ENCODE assay signal across 12 cellular contexts in genomic region chr2:183063083-183063482, GRCh38. TPM values are rescaled to one million over a fixed set of nuclear protein-coding genes. Genes with fewer than 3 reads are reported as not detected.
DNase-seq lines count a peak whose midpoint lies in the region; ATAC-seq and TF ChIP-seq lines count a peak whose summit lies in the region.
"Had no signal": no experiment of that assay in that cellular context is flagged by ENCODE, and none has a peak within 500 bp of the region (broad histone marks: within the 10 kb centered on the region; RNA-seq: fewer than 3 reads in every experiment).

No MANE protein-coding gene starts in this region.

- H3K79me2 ChIP-seq in fibroblast of lung (ENCODE audit: control insufficient read depth, insufficient read depth, low read length), result no peaks in the 10 kb centered on the region

- DNase-seq in M059J (ENCODE audit: low read depth) (peak; percentile 69), fibroblast of lung (ENCODE audit: low read depth in 2 of 2) (peak; percentile 73 to 81), NCI-H1092 (lab: John Stamatoyannopoulos, UW) (no peak), NCI-H1417 treated with DMSO at 0.1 percent for 48 hours (lab: John Stamatoyannopoulos, UW) (no peak), HPDE6-E6E7 (ENCODE audit: extremely low spot score) (no peak)
- DNase-seq in activated naive CD4-positive, alpha-beta T cell treated with Interleukin-2 at 50 U/mL for 16 hours, result no peak
- DNase-seq: activated CD4-positive, alpha-beta memory T cell treated with anti-CD3 and anti-CD28 coated beads for 36 hours; body of pancreas; Right ventricle myocardium superior had no signal

- H2AFZ ChIP-seq in fibroblast of lung (ENCODE audit: low read length), result no peak overlapping the region

- no peak for TF ChIP-seq CTCF in fibroblast of lung (conservative IDR thresholded peaks at IDR 0.05 in 1 of 2, IDR thresholded peaks at IDR 0.05 in 1 of 2; ENCODE audit: low read depth in 1 of 2, low read length in 2 of 2)

- peak; percentile 89 for ATAC-seq in GM21360 (IDR thresholded peaks at IDR 0.05; ENCODE audit: unreplicated experiment)
- ATAC-seq: body of pancreas had no signal

- H3K9me3 ChIP-seq in BLaER1 (no peaks in the 10 kb centered on the region), fibroblast of lung (ENCODE audit: control insufficient read depth, insufficient read depth, low read depth, low read length) (no peaks in the 10 kb centered on the region)
- H3K9me3 ChIP-seq: body of pancreas, right atrium auricular region had no signal

- H3K4me3 ChIP-seq in BLaER1 (no peak overlapping the region), fibroblast of lung (replicated peaks in 1 of 4; ENCODE audit: control extremely low read depth in 1 of 4, insufficient read depth in 1 of 4, low read depth in 3 of 4, low read length in 4 of 4) (no peak overlapping the region)
- H3K4me3 ChIP-seq: body of pancreas, right atrium auricular region had no signal

- no peak overlapping the region for H3K27ac ChIP-seq in BLaER1
- H3K27ac ChIP-seq in fibroblast of lung (ENCODE audit: insufficient read depth, low read length), result no peak overlapping the region
- H3K27ac ChIP-seq: body of pancreas, right atrium auricular region had no signal

- peaks cover 9% of the 10 kb centered on the region for H3K4me1 ChIP-seq in BLaER1
- no peaks in the 10 kb centered on the region for H3K4me1 ChIP-seq in fibroblast of lung (ENCODE audit: control insufficient read depth, extremely low read depth, insufficient read depth, low read length)
- H3K4me1 ChIP-seq: right atrium auricular region had no signal

- no peak overlapping the region for H3K9ac ChIP-seq in BLaER1
- no peak overlapping the region for H3K9ac ChIP-seq in fibroblast of lung (ENCODE audit: insufficient read depth, low read length)

- H3K36me3 ChIP-seq in BLaER1, result no peaks in the 10 kb centered on the region
- H3K36me3 ChIP-seq in fibroblast of lung (ENCODE audit: control insufficient read depth, insufficient read depth, low read length), result no peaks in the 10 kb centered on the region
- H3K36me3 ChIP-seq: right atrium auricular region had no signal

- H3K27me3 ChIP-seq in BLaER1 (no peaks in the 10 kb centered on the region), fibroblast of lung (ENCODE audit: control insufficient read depth, insufficient read depth, low read length) (no peaks in the 10 kb centered on the region)
- H3K27me3 ChIP-seq: body of pancreas, right atrium auricular region had no signal

- H4K20me1 ChIP-seq in BLaER1, result no peaks in the 10 kb centered on the region
- no peaks in the 10 kb centered on the region for H4K20me1 ChIP-seq in fibroblast of lung (ENCODE audit: control insufficient read depth, extremely low read depth, insufficient read depth, low read length)

- H3K4me2 ChIP-seq in BLaER1 (peak overlapping the region; percentile 1; the same call in 1 of the 2 replicates), fibroblast of lung (ENCODE audit: extremely low read depth, insufficient read depth, low read length) (no peak overlapping the region)

RNA-seq across cellular contexts. Expression of gene DUSP19, which starts 15.5 kb away (rescaled TPM):
- 0.98 and 2.4 TPM in 2 replicates for total RNA-seq in M059J (2014; rRNA removed; shearing (Covaris generic))
- 5.1 and 7.4 TPM in 2 replicates for total RNA-seq in fibroblast of lung
- polyA plus RNA-seq in fibroblast of lung, result 2.4 and 2.6 TPM in 2 replicates
- 0.85 and 1.1 TPM in 2 replicates for polyA plus RNA-seq in fibroblast of lung (2012)
- 1.1 and 1.7 TPM in 2 replicates for polyA minus RNA-seq in fibroblast of lung (ENCODE audit: low replicate concordance)

RNA-seq across cellular contexts. Expression of gene NCKAP1, which starts 24.8 kb away (rescaled TPM):
- total RNA-seq in M059J (2014; rRNA removed; shearing (Covaris generic)), result 68.7 and 124 TPM in 2 replicates
- 106 and 141 TPM in 2 replicates for total RNA-seq in fibroblast of lung
- 185 and 219 TPM in 2 replicates for polyA plus RNA-seq in fibroblast of lung
- 80.6 and 87.8 TPM in 2 replicates for polyA plus RNA-seq in fibroblast of lung (2012)
- 10.6 and 22.1 TPM in 2 replicates for polyA minus RNA-seq in fibroblast of lung (ENCODE audit: low replicate concordance)

Comparison
In these comparisons a context has a peak if more than half of its experiments do, and no peak if none do; other contexts are left out.
1. DNase-seq: peak in M059J (single experiment) and fibroblast of lung (2 of 2); none in NCI-H1092 (single experiment), activated naive CD4-positive, alpha-beta T cell treated with Interleukin-2 at 50 U/mL for 16 hours (single experiment), NCI-H1417 treated with DMSO at 0.1 percent for 48 hours (single experiment) and HPDE6-E6E7 (single experiment).